10 cellular contexts compared by ENCODE assay signal in the genomic region with DNA sequence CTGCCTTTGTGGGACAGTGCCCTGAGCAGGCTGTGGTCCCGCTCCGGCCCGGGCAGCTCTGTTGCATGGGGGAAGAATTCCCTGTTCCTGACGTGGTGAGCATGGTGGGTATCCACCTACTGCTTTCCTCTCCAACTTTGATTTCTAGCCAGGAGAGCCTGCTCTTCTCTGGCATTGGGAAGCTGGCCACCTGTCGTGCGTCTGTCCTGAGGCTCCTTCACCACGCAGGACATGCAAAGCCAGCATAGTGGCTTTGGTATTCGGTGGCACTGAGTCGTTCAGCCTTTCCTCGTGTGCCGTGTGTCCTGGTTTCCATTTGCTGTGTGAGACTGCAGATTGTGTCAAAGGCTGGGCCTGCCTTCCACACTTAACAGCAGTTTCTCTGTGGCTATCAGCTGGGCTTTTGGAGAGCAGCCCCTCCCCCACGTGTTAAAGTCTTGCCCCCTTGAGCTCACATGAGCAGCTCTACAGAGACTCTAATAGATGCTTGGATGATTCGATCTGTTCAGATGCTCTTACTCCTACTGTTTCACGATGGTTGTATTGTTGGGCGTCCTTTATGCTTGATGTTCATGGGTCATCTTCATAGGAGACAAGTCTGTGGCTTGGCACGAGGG. TPM values are rescaled to one million over a fixed set of nuclear protein-coding genes. Genes with fewer than 3 reads are reported as not detected.
DNase-seq lines count a peak whose midpoint lies in the region; ATAC-seq, FAIRE-seq and TF ChIP-seq lines count a peak whose summit lies in the region.
"Had no signal": no experiment of that assay in that cellular context is flagged by ENCODE, and none has a peak within 500 bp of the region (broad histone marks: within the 10 kb centered on the region; RNA-seq: fewer than 3 reads in every experiment).

No MANE protein-coding gene starts in this region.

- POLR2A ChIA-PET in OCI-LY7 (lab: Charles Lee) = interaction anchor here (0.8 to 8.1 kb wide), 4 partner anchors 11 to 37 kb away, joined by 3 to 77 read pairs (median 6); no protein-coding TSS in a partner anchor
- POLR2A ChIA-PET in endothelial cell of umbilical vein (lab: Charles Lee) = no interaction called here

- peaks cover 26% of the 10 kb centered on the region; the same call in 1 of the 2 replicates for H3K36me3 ChIP-seq in OCI-LY7 (ENCODE audit: insufficient read depth, low read length)
- peaks cover 0 to 4% of the 10 kb centered on the region in 2 experiments for H3K36me3 ChIP-seq in endothelial cell of umbilical vein (ENCODE audit: control insufficient read depth in 2 of 2, extremely low read depth in 1 of 2, insufficient read depth in 2 of 2, low read length in 2 of 2)

- no peaks in the 10 kb centered on the region for H3K27me3 ChIP-seq in endothelial cell of umbilical vein (ENCODE audit: control insufficient read depth in 2 of 2, insufficient read depth in 2 of 2, low read length in 2 of 2)

- H3K79me2 ChIP-seq in OCI-LY7 (ENCODE audit: insufficient read depth, low read depth, low read length) = peaks cover 43% of the 10 kb centered on the region; the same call in 1 of the 2 replicates
- H3K79me2 ChIP-seq in endothelial cell of umbilical vein (ENCODE audit: control insufficient read depth, insufficient read depth, low read length) = peaks cover 1% of the 10 kb centered on the region

- intact Hi-C loops in OCI-LY7 (cut with micrococcal nuclease; ENCODE audit: unreplicated experiment) = loop anchor here (2.0 kb wide), 1 partner anchor 28 kb away; no protein-coding TSS in a partner anchor
- intact Hi-C loops in endothelial cell of umbilical vein (cut with micrococcal nuclease) = no loop called here

- H2AFZ ChIP-seq in OCI-LY7 (ENCODE audit: low read length) (no peak overlapping the region), endothelial cell of umbilical vein (ENCODE audit: low read depth, low read length) (no peak overlapping the region)

- no peaks in the 10 kb centered on the region for H3K9me2 ChIP-seq in OCI-LY7 (ENCODE audit: insufficient read depth, low read length)

- H3K4me2 ChIP-seq in OCI-LY7 (ENCODE audit: low read length) = peak overlapping the region; percentile 72
- no peak overlapping the region for H3K4me2 ChIP-seq in endothelial cell of umbilical vein (ENCODE audit: insufficient read depth, low read length)

- no peak for TF ChIP-seq POLR2A in endothelial cell of umbilical vein (IDR thresholded peaks at IDR 0.05; ENCODE audit: low read depth, low read length)

- H3K9me1 ChIP-seq in endothelial cell of umbilical vein (replicated peaks; ENCODE audit: control insufficient read depth, extremely low read depth, insufficient read depth, low read length) = no peaks in the 10 kb centered on the region

- BruUV-seq in OCI-LY7 (replicated peaks; lab: Mats Ljungman, UMichigan) (no TSS peak), endothelial cell of umbilical vein (replicated peaks; lab: Mats Ljungman, UMichigan) (no TSS peak)

- DNase-seq in NK-92 treated with Interleukin-12 subunit alpha and Interleukin-12 subunit beta, amount 100 ng/mL, for 24 hours (lab: John Stamatoyannopoulos, UW) = peak; percentile 10
- DNase-seq in NK-92 (lab: John Stamatoyannopoulos, UW; ENCODE audit: unreplicated experiment) (no peak), OCI-LY7 (ENCODE audit: low spot score) (no peak), endothelial cell of umbilical vein (ENCODE audit: low read depth, low spot score) (no peak), NCI-H526 treated with DMSO at 0.1 percent for 48 hours (lab: John Stamatoyannopoulos, UW) (no peak)
- DNase-seq in stimulated activated naive CD8-positive, alpha-beta T cell treated with anti-CD3 and anti-CD28 coated beads, Interleukin-15, Interleukin-2, amounts not matched to agents 100 U/mL and 50 U/mL, for 24 hours = no peak

- no peaks in the 10 kb centered on the region for H3K9me3 ChIP-seq in OCI-LY7 (ENCODE audit: low read length)
- H3K9me3 ChIP-seq in endothelial cell of umbilical vein (replicated peaks; ENCODE audit: control insufficient read depth, insufficient read depth, low read length) = no peaks in the 10 kb centered on the region

- H3K4me1 ChIP-seq in OCI-LY7 (ENCODE audit: insufficient read depth, low read length, poor library complexity, severe bottlenecking) (peaks cover 97% of the 10 kb centered on the region), endothelial cell of umbilical vein (ENCODE audit: control insufficient read depth, extremely low read depth, insufficient read depth, low read length) (peaks cover 15% of the 10 kb centered on the region)

- H3K4me3 ChIP-seq in OCI-LY7 (ENCODE audit: low read depth, low read length, poor library complexity, severe bottlenecking) (peak overlapping the region; percentile 60), endothelial cell of umbilical vein (replicated peaks in 1 of 3; ENCODE audit: insufficient read depth in 1 of 3, low read depth in 1 of 3, low read length in 3 of 3) (no peak overlapping the region)

- ATAC-seq in stimulated activated naive CD8-positive, alpha-beta T cell treated with anti-CD3 and anti-CD28 coated beads, Interleukin-15, Interleukin-2, amounts not matched to agents 100 U/mL and 50 U/mL, for 24 hours = peak; percentile 11
- no peak for ATAC-seq in HG03108 (IDR thresholded peaks at IDR 0.05; ENCODE audit: unreplicated experiment)
- ATAC-seq in HG03460 (IDR thresholded peaks at IDR 0.05; ENCODE audit: unreplicated experiment) = no peak

- CTCF ChIA-PET in OCI-LY7 (lab: Charles Lee; ENCODE audit: unreplicated experiment) = interaction anchor here (1.1 to 1.6 kb wide), 3 partner anchors 11 to 33 kb away, joined by 3 to 5 read pairs (median 3); no protein-coding TSS in a partner anchor
- CTCF ChIA-PET in endothelial cell of umbilical vein (lab: Charles Lee) = interaction anchor here (0.7 to 2.4 kb wide), 2 partner anchors 9 to 94 kb away, joined by 3 to 19 read pairs; no protein-coding TSS in a partner anchor

- H3K27ac ChIP-seq in OCI-LY7 (ENCODE audit: low read depth, low read length, poor library complexity, severe bottlenecking) (peak overlapping the region; percentile 100), endothelial cell of umbilical vein (ENCODE audit: insufficient read depth, low read depth, low read length) (peak overlapping the region; percentile 43)
- H3K27ac ChIP-seq: 22Rv1 had no signal

- TF ChIP-seq CTCF in OCI-LY7 (conservative IDR thresholded peaks at IDR 0.05; ENCODE audit: low read length) (no peak), endothelial cell of umbilical vein (IDR thresholded peaks at IDR 0.05; ENCODE audit: extremely low read depth in 1 of 2, insufficient read depth in 1 of 2, low read depth in 1 of 2, low read length in 2 of 2) (no peak)

- no peak overlapping the region for H3K9ac ChIP-seq in endothelial cell of umbilical vein (replicated peaks; ENCODE audit: extremely low read depth, insufficient read depth, low read length)

- no peak for FAIRE-seq in endothelial cell of umbilical vein (lab: Jason Lieb, UNC)
- FAIRE-seq: bronchial epithelial cell had no signal

- H4K20me1 ChIP-seq in OCI-LY7 (ENCODE audit: insufficient read depth, low read length) = no peaks in the 10 kb centered on the region
- no peaks in the 10 kb centered on the region for H4K20me1 ChIP-seq in endothelial cell of umbilical vein (replicated peaks; ENCODE audit: control insufficient read depth, extremely low read depth, insufficient read depth, low read length)

- dilution Hi-C loops in endothelial cell of umbilical vein (cut with MboI; ENCODE audit: extremely low pct_ligation_motif_present, low sequenced_read_pairs) = no loop called here

TF ChIP-seq in endothelial cell of umbilical vein, 7 proteins besides CTCF, POLR2A, EP300 and RAD21:
- no peak for TF ChIP-seq POLR2AphosphoS5 (IDR thresholded peaks at IDR 0.05; ENCODE audit: insufficient read depth, low read depth, low read length)
- no peak for TF ChIP-seq EZH2 (IDR thresholded peaks at IDR 0.05; ENCODE audit: borderline replicate concordance, low read depth, low read length, severe bottlenecking)
- no peak for TF ChIP-seq GATA2 (IDR thresholded peaks at IDR 0.05; ENCODE audit: insufficient read depth, insufficient read length, low read depth, low read length)
TF ChIP-seq in endothelial cell of umbilical vein: peak in this region for 0.

RNA-seq across cellular contexts. Expression of gene CLCN4, which starts 46.4 kb away (rescaled TPM):
- total RNA-seq in OCI-LY7 (2014; rRNA removed; shearing (Covaris generic)) = 7.8 and 11.1 TPM in 2 replicates
- 9.7 and 10.2 TPM in 2 replicates for total RNA-seq in OCI-LY7 (2022)
- total RNA-seq in endothelial cell of umbilical vein = 17.0 and 19.8 TPM in 2 replicates
- 7.2 and 7.6 TPM in 2 replicates for polyA plus RNA-seq in endothelial cell of umbilical vein
- polyA plus RNA-seq in endothelial cell of umbilical vein (2011; cell fraction: cytosol; rRNA removed) = 8.2 and 10.7 TPM in 2 replicates
- 9.7 and 13.5 TPM in 2 replicates for polyA plus RNA-seq in endothelial cell of umbilical vein (2011; cell fraction: nucleus; rRNA removed)
- polyA plus RNA-seq in endothelial cell of umbilical vein (2012) = 9.4 and 10.3 TPM in 2 replicates
- 26.1 and 30.0 TPM in 2 replicates for polyA minus RNA-seq in endothelial cell of umbilical vein
- 0.41 TPM for polyA minus RNA-seq in endothelial cell of umbilical vein (2011; cell fraction: cytosol; rRNA and poly(A)+ RNA removed)
- polyA minus RNA-seq in endothelial cell of umbilical vein (2011; cell fraction: nucleus; rRNA and poly(A)+ RNA removed) = 8.1 and 11.1 TPM in 2 replicates
